19 cellular contexts compared by ENCODE assay signal in the genomic region with DNA sequence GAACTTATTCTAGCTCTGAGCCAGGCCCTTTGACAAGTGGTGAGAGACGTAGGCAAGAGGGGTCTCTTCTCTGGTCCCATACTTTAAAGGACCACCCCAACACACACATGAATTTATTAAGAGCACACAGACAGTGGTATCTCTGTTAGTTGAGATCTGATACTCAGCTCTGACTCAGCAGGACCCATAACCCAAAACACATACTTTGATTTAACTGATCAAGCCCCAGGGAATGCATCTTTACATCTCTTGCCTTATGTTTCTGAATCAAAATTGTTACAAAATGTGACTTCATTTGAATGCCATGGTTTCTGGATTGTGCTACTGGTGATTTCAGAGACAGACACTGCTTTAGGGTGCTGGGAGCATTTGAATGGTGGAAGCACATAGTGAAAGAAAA. TPM values are rescaled to one million over a fixed set of nuclear protein-coding genes. Genes with fewer than 3 reads are reported as not detected.
DNase-seq lines count a peak whose midpoint lies in the region; ATAC-seq, FAIRE-seq and TF ChIP-seq lines count a peak whose summit lies in the region.
"Had no signal": no experiment of that assay in that cellular context is flagged by ENCODE, and none has a peak within 500 bp of the region (broad histone marks: within the 10 kb centered on the region; RNA-seq: fewer than 3 reads in every experiment).

No MANE protein-coding gene starts in this region.

- intact Hi-C loops in vagina (cut with DNase I) (no loop called here), colonic mucosa (cut with DNase I) (no loop called here)

- H3K4me1 Mint-ChIP-seq in astrocyte (ENCODE audit: low read depth, unreplicated experiment): peaks cover 4% of the 10 kb centered on the region
- H3K4me1 Mint-ChIP-seq: CD4-positive, CD25-positive, alpha-beta regulatory T cell had no signal

- no peaks in the 10 kb centered on the region for H3K27me3 Mint-ChIP-seq in astrocyte (ENCODE audit: low read depth, unreplicated experiment)

- H3K36me3 ChIP-seq in ACC112 (ENCODE audit: insufficient read depth, low read length) (no peaks in the 10 kb centered on the region), GM23248 (ENCODE audit: low read depth) (no peaks in the 10 kb centered on the region), astrocyte (ENCODE audit: insufficient read depth, low read length) (no peaks in the 10 kb centered on the region), vagina (no peaks in the 10 kb centered on the region), colonic mucosa (no peaks in the 10 kb centered on the region)
- H3K36me3 ChIP-seq: SJSA1 had no signal

- H3K27ac Mint-ChIP-seq in astrocyte (ENCODE audit: unreplicated experiment): peak overlapping the region; percentile 72
- H3K27ac Mint-ChIP-seq: CD4-positive, CD25-positive, alpha-beta regulatory T cell had no signal

- no peaks in the 10 kb centered on the region for H3K9me3 ChIP-seq in GM23248 (ENCODE audit: low read depth)
- H3K9me3 ChIP-seq in astrocyte (ENCODE audit: insufficient read depth, low read depth, low read length): no peaks in the 10 kb centered on the region
- no peaks in the 10 kb centered on the region for H3K9me3 ChIP-seq in vagina
- no peaks in the 10 kb centered on the region for H3K9me3 ChIP-seq in colonic mucosa
- H3K9me3 ChIP-seq: SJSA1 had no signal

- no peaks in the 10 kb centered on the region for H3K9me2 ChIP-seq in GM23248 (ENCODE audit: insufficient read depth)

- H3K79me2 ChIP-seq in ACC112 (ENCODE audit: control insufficient read depth, insufficient read depth, low read length, unreplicated experiment): no peaks in the 10 kb centered on the region
- H3K79me2 ChIP-seq in GM23248 (ENCODE audit: insufficient read depth): no peaks in the 10 kb centered on the region
- H3K79me2 ChIP-seq in astrocyte (ENCODE audit: insufficient read depth, low read length): no peaks in the 10 kb centered on the region

- H3K4me1 ChIP-seq in ACC112 (ENCODE audit: control insufficient read depth, insufficient read depth, low read length, unreplicated experiment): peaks cover 19% of the 10 kb centered on the region
- peaks cover 9% of the 10 kb centered on the region for H3K4me1 ChIP-seq in GM23248 (ENCODE audit: insufficient read depth)
- peaks cover 16% of the 10 kb centered on the region for H3K4me1 ChIP-seq in astrocyte (ENCODE audit: insufficient read depth, low read length)
- H3K4me1 ChIP-seq in vagina: no peaks in the 10 kb centered on the region
- H3K4me1 ChIP-seq in colonic mucosa: no peaks in the 10 kb centered on the region
- H3K4me1 ChIP-seq: SJSA1 had no signal

- H3K4me3 ChIP-seq in ACC112 (ENCODE audit: low read depth, low read length) (no peak overlapping the region), GM23248 (no peak overlapping the region), astrocyte (ENCODE audit: insufficient read depth, low read depth, low read length) (no peak overlapping the region), foreskin fibroblast (ENCODE audit: low read depth in 1 of 2, low read length in 2 of 2) (no peak overlapping the region), vagina (no peak overlapping the region), colonic mucosa (no peak overlapping the region)
- H3K4me3 ChIP-seq: SJSA1 had no signal

- 59 to 74% methylated on average over 1 of the region's 1 CpG for WGBS in GM23248 (ENCODE audit: low coverage in 1 of 2, low lambda C conversion rate in 2 of 2, missing lambda C conversion rate in 2 of 2), 2 experiments

- no peaks in the 10 kb centered on the region for H3K36me3 Mint-ChIP-seq in astrocyte (ENCODE audit: low read depth, unreplicated experiment)
- H3K36me3 Mint-ChIP-seq: CD4-positive, CD25-positive, alpha-beta regulatory T cell had no signal

- in situ Hi-C loops in GM23248 (cut with MboI): no loop called here

- no peaks in the 10 kb centered on the region for H3K9me3 Mint-ChIP-seq in astrocyte (ENCODE audit: unreplicated experiment)

- peaks cover 7% of the 10 kb centered on the region; the same call in 1 of the 2 replicates for H3F3A ChIP-seq in GM23248 (ENCODE audit: insufficient read depth)

- ATAC-seq in GM21367 (IDR thresholded peaks at IDR 0.05; ENCODE audit: unreplicated experiment): no peak

- DNase-seq in GM23248 (peak; percentile 1), astrocyte (ENCODE audit: low read depth) (peak; percentile 45), foreskin fibroblast (peak; percentile 54 to 76), HEK293T (ENCODE audit: extremely low spot score) (no peak), vagina (ENCODE audit: extremely low spot score in 2 of 2) (no peak), colonic mucosa (no peak)
- DNase-seq: 8988T; AML-193; Calu3; CD4-positive, CD25-positive, alpha-beta regulatory T cell; H7; NCI-H1436 treated with DMSO at 0.1 percent for 48 hours; NCI-H2081; NCI-H2227 treated with DMSO at 0.1 percent for 48 hours; NCI-H526 had no signal

- H3K9ac ChIP-seq in GM23248: no peak overlapping the region
- H3K9ac ChIP-seq in astrocyte (ENCODE audit: low read length): peak overlapping the region; percentile 57
- H3K9ac ChIP-seq in colonic mucosa (ENCODE audit: low read depth in 2 of 2, low read length in 2 of 2): no peak overlapping the region

- H3K4me3 Mint-ChIP-seq in astrocyte (ENCODE audit: unreplicated experiment): no peak overlapping the region
- H3K4me3 Mint-ChIP-seq: CD4-positive, CD25-positive, alpha-beta regulatory T cell had no signal

- H3K27ac ChIP-seq in ACC112 (ENCODE audit: low read depth, low read length): peak overlapping the region; percentile 60
- no peak overlapping the region for H3K27ac ChIP-seq in GM23248
- peak overlapping the region; percentile 87 for H3K27ac ChIP-seq in astrocyte (ENCODE audit: low read depth, low read length)
- H3K27ac ChIP-seq in vagina: no peak overlapping the region
- no peak overlapping the region for H3K27ac ChIP-seq in colonic mucosa
- H3K27ac ChIP-seq: SJSA1 had no signal

- FAIRE-seq in astrocyte (lab: Jason Lieb, UNC): no peak

- H2AFZ ChIP-seq in ACC112 (ENCODE audit: low read length, unreplicated experiment): peak overlapping the region; percentile 21
- no peak overlapping the region for H2AFZ ChIP-seq in GM23248
- no peak overlapping the region for H2AFZ ChIP-seq in astrocyte (ENCODE audit: low read depth, low read length)

- H4K20me1 ChIP-seq in GM23248 (ENCODE audit: insufficient read depth): no peaks in the 10 kb centered on the region
- no peaks in the 10 kb centered on the region for H4K20me1 ChIP-seq in astrocyte (ENCODE audit: insufficient read depth, low read length)

- H3K27me3 ChIP-seq in ACC112 (ENCODE audit: insufficient read depth, low read length) (no peaks in the 10 kb centered on the region), GM23248 (replicated peaks; ENCODE audit: insufficient read depth) (peaks cover 12% of the 10 kb centered on the region; the same call in 1 of the 2 replicates), astrocyte (ENCODE audit: insufficient read depth, low read length) (no peaks in the 10 kb centered on the region), vagina (no peaks in the 10 kb centered on the region), colonic mucosa (no peaks in the 10 kb centered on the region)
- H3K27me3 ChIP-seq: SJSA1 had no signal

- TF ChIP-seq POLR2A in vagina (IDR thresholded peaks at IDR 0.05): no peak

- no peak for TF ChIP-seq CTCF in astrocyte (IDR thresholded peaks at IDR 0.05; ENCODE audit: insufficient read depth, low read depth, low read length)
- TF ChIP-seq CTCF in foreskin fibroblast (IDR thresholded peaks at IDR 0.05; ENCODE audit: low read depth, low read length): no peak
- TF ChIP-seq CTCF in vagina (IDR thresholded peaks at IDR 0.05): no peak
- no peak for TF ChIP-seq CTCF in colonic mucosa (IDR thresholded peaks at IDR 0.05)

- no peak overlapping the region for H3K4me2 ChIP-seq in GM23248 (ENCODE audit: unreplicated experiment)
- peak overlapping the region; percentile 56 for H3K4me2 ChIP-seq in astrocyte (ENCODE audit: low read length)

- POLR2A ChIA-PET in HEK293T (lab: Yijun Ruan, JAX): no interaction called here

- CTCF ChIA-PET in HEK293T (lab: Yijun Ruan, JAX): no interaction called here

TF ChIP-seq in HEK293T, 16 proteins besides CTCF, POLR2A, EP300 and RAD21:
- TF ChIP-seq HDGF (IDR thresholded peaks at IDR 0.05; ENCODE audit: borderline replicate concordance) (no peak), NFRKB (IDR thresholded peaks at IDR 0.05) (no peak), BHLHE40 (IDR thresholded peaks at IDR 0.05; ENCODE audit: borderline replicate concordance) (no peak), ELF4 (IDR thresholded peaks at IDR 0.05) (no peak), ARNT (IDR thresholded peaks at IDR 0.05) (no peak), SUZ12 (IDR thresholded peaks at IDR 0.05) (no peak)

RNA-seq across cellular contexts. Expression of a gene that starts 39.3 kb away (rescaled TPM):
- not detected in 2 replicates for total RNA-seq in GM23248 (2014; rRNA removed; shearing (Covaris generic))
- polyA plus RNA-seq in GM23248 (2016; fragmentation: Nextera tagmentation; extraction: Ambion mirVana): 0.45 and 0.53 TPM in 2 replicates
- total RNA-seq in astrocyte (135 and 211 TPM in 2 replicates), vagina (38.5 TPM), colonic mucosa (1 to 10 TPM; 2.3 to 7.0 TPM)
- total RNA-seq: OCI-LY7, SJSA1 had no signal
- polyA plus RNA-seq: CD4-positive, CD25-positive, alpha-beta regulatory T cell had no signal

Comparison
In these comparisons a context has a peak if more than half of its experiments do, and no peak if none do; other contexts are left out.
1. H3K27ac ChIP-seq: peak in ACC112 (single experiment) and astrocyte (single experiment); none in GM23248 (single experiment), vagina (single experiment) and colonic mucosa (single experiment).
2. DNase-seq: peak in GM23248 (single experiment), astrocyte (single experiment) and foreskin fibroblast (2 of 2); none in HEK293T (single experiment), vagina (0 of 2) and colonic mucosa (single experiment).